ENCODE assay signal across 22 cellular contexts in the genomic region with DNA sequence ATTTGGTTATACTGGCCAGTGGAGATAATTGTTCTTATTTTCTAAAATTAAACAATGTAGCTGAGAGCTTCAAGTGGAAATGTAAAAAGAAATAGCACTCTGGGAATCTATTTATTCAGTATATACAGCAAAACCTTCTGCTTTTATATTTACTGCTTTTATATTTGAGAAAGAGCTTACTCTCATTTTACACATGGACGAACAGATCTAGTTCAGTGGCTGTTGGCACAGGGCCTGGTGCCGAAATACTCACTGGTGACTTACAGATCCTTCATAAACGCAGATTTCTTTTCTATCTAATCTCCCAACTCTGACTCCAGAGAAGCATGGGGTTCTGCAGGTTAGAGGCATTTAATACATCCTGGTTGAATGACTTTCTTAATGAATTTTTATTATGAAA.
"Had no signal": no experiment of that assay in that cellular context is flagged by ENCODE, and none has a peak within 500 bp of the region (broad histone marks: within the 10 kb centered on the region; RNA-seq: fewer than 3 reads in every experiment).

No MANE protein-coding gene starts in this region.

- H3K27me3 Mint-ChIP-seq: activated CD8-positive, alpha-beta memory T cell treated with anti-CD3 and anti-CD28 coated beads, Interleukin-2, amount 10 ng/mL, durations not matched to agents 7 days and 5 days; activated T-cell treated with anti-CD3 and anti-CD28 coated beads, Interleukin-2, amount 50 U/mL, for 24 hours had no signal

- H3K4me3 Mint-ChIP-seq: activated CD8-positive, alpha-beta memory T cell treated with anti-CD3 and anti-CD28 coated beads, Interleukin-2, amount 10 ng/mL, durations not matched to agents 7 days and 5 days; activated T-cell treated with anti-CD3 and anti-CD28 coated beads, Interleukin-2, amount 50 U/mL, for 24 hours; nephron had no signal

- H3K36me3 ChIP-seq: spleen, upper lobe of left lung had no signal

- H3K4me1 ChIP-seq: foreskin keratinocyte, psoas muscle, spleen, upper lobe of left lung had no signal

- H3K4me3 ChIP-seq: psoas muscle, spleen, upper lobe of left lung had no signal

- DNase-seq: activated CD4-positive, alpha-beta T cell treated with anti-CD3 and anti-CD28 coated beads, Interleukin-2, amount 50 U/mL, for 48 hours; activated CD4-positive, CD25-positive, alpha-beta regulatory T cell treated with anti-CD3 and anti-CD28 coated beads, Interleukin-2, amount 50 U/mL, for 72 hours; activated CD8-positive, alpha-beta memory T cell treated with anti-CD3 and anti-CD28 coated beads, Interleukin-2, amount 10 ng/mL, durations not matched to agents 7 days and 5 days; activated effector memory CD4-positive, alpha-beta T cell treated with Interleukin-2 at 50 U/mL for 16 hours; activated T-cell treated with anti-CD3 and anti-CD28 coated beads, Interleukin-2, amount 50 U/mL, for 24 hours; amniotic stem cell; foreskin keratinocyte; islet precursor cell; left ventricle myocardium superior; mesenchymal stem cell; occipital lobe; psoas muscle; spleen; stimulated activated CD4-positive, alpha-beta T cell treated with anti-CD3 and anti-CD28 coated beads, Interleukin-2, amount 100 ng/mL, for 24 hours; stimulated activated naive CD4-positive, alpha-beta T cell; substantia nigra; upper lobe of left lung had no signal

- H3K9me3 Mint-ChIP-seq: nephron had no signal

- H3K27me3 ChIP-seq: foreskin keratinocyte, spleen, upper lobe of left lung had no signal

- H3K4me1 Mint-ChIP-seq: activated CD8-positive, alpha-beta memory T cell treated with anti-CD3 and anti-CD28 coated beads, Interleukin-2, amount 10 ng/mL, durations not matched to agents 7 days and 5 days had no signal

- FAIRE-seq: bronchial epithelial cell, endothelial cell of umbilical vein had no signal

- ATAC-seq: activated CD8-positive, alpha-beta memory T cell treated with anti-CD3 and anti-CD28 coated beads, Interleukin-2, amount 10 ng/mL, durations not matched to agents 7 days and 5 days; activated naive CD4-positive, alpha-beta T cell treated with anti-CD3 and anti-CD28 coated beads, Interleukin-2, amount 50 U/mL, for 72 hours; foreskin keratinocyte; left ventricle myocardium superior; psoas muscle; sciatic nerve had no signal

- H3K27ac ChIP-seq: foreskin keratinocyte, psoas muscle, spleen, upper lobe of left lung had no signal

- H3K9me3 ChIP-seq: psoas muscle, spleen, upper lobe of left lung had no signal

- H3K36me3 Mint-ChIP-seq: activated CD8-positive, alpha-beta memory T cell treated with anti-CD3 and anti-CD28 coated beads, Interleukin-2, amount 10 ng/mL, durations not matched to agents 7 days and 5 days; activated naive CD4-positive, alpha-beta T cell treated with anti-CD3 and anti-CD28 coated beads, Interleukin-2, amount 50 U/mL, for 72 hours had no signal

- H3K27ac Mint-ChIP-seq: activated CD8-positive, alpha-beta memory T cell treated with anti-CD3 and anti-CD28 coated beads, Interleukin-2, amount 10 ng/mL, durations not matched to agents 7 days and 5 days; activated naive CD4-positive, alpha-beta T cell treated with anti-CD3 and anti-CD28 coated beads, Interleukin-2, amount 50 U/mL, for 72 hours; activated T-cell treated with anti-CD3 and anti-CD28 coated beads, Interleukin-2, amount 50 U/mL, for 24 hours had no signal
